In genomic region chr18:48949606-48950535, GRCh38 we compare ENCODE assay signal across 8 cellular contexts. TPM values are rescaled to one million over a fixed set of nuclear protein-coding genes. Genes with fewer than 3 reads are reported as not detected.
DNase-seq lines count a peak whose midpoint lies in the region; TF ChIP-seq lines count a peak whose summit lies in the region.

No MANE protein-coding gene starts in this region.

- H3K27ac ChIP-seq in BLaER1 treated with 17β-estradiol and CSF1 and Interleukin-3, amounts not matched to agents 10 nM and 100 nM = peak overlapping the region in 10 of 11 experiments; percentile 75 to 91 (median 86); a peak in 19 of 22 replicates
- H3K27ac ChIP-seq in caudate nucleus (ENCODE audit: low read depth, low read length) = peak overlapping the region; percentile 76
- peak overlapping the region; percentile 79 for H3K27ac ChIP-seq in stomach smooth muscle (ENCODE audit: low read length)

- peaks cover under 1 to 33% (median 25%) of the 10 kb centered on the region in 11 experiments; a peak in 19 of 22 replicates for H3K36me3 ChIP-seq in BLaER1 treated with 17β-estradiol and CSF1 and Interleukin-3, amounts not matched to agents 10 nM and 100 nM
- no peaks in the 10 kb centered on the region for H3K36me3 ChIP-seq in stomach smooth muscle (ENCODE audit: control insufficient read depth in 2 of 2, insufficient read depth in 2 of 2, low read length in 2 of 2)

- DNase-seq in GM19238 (ENCODE audit: insufficient read length, low spot score) (peak; percentile 46), RPMI7951 (ENCODE audit: low read depth) (peak; percentile 55), caudate nucleus (lab: John Stamatoyannopoulos, UW) (peak in 4 of 61 donors; percentile 29 to 62 (median 50)), lower leg skin (ENCODE audit: low spot score in 2 of 2) (no peak), AG08395 (ENCODE audit: low spot score) (no peak), DMS114 treated with DMSO at 0.1 percent for 48 hours (lab: John Stamatoyannopoulos, UW; ENCODE audit: unreplicated experiment) (no peak)

- TF ChIP-seq POLR2A in lower leg skin (IDR thresholded peaks at IDR 0.05) = no peak

- WGBS in lower leg skin, 2 donors = 0 to 1% methylated on average over 23 to 58 of the region's 79 CpGs

- H4K20me1 ChIP-seq in BLaER1 treated with 17β-estradiol and CSF1 and Interleukin-3, amounts not matched to agents 10 nM and 100 nM = peaks cover 46 to 68% (median 67%) of the 10 kb centered on the region in 11 experiments

- H3K9ac ChIP-seq in BLaER1 treated with 17β-estradiol and CSF1 and Interleukin-3, amounts not matched to agents 10 nM and 100 nM = peak overlapping the region; percentile 79 to 94 (median 87)
- peak overlapping the region; percentile 70 to 71 for H3K9ac ChIP-seq in stomach smooth muscle (ENCODE audit: low read length in 2 of 2)

- H3K4me1 ChIP-seq in BLaER1 treated with 17β-estradiol and CSF1 and Interleukin-3, amounts not matched to agents 10 nM and 100 nM = peaks cover 41 to 69% (median 53%) of the 10 kb centered on the region in 10 experiments
- peaks cover 44% of the 10 kb centered on the region for H3K4me1 ChIP-seq in stomach smooth muscle (ENCODE audit: control insufficient read depth, insufficient read depth, low read length)

- intact Hi-C loops in lower leg skin (cut with DNase I; ENCODE audit: low total_unique reads) = no loop called here

- H3K4me2 ChIP-seq in BLaER1 treated with 17β-estradiol and CSF1 and Interleukin-3, amounts not matched to agents 10 nM and 100 nM = peak overlapping the region; percentile 93 to 100 (median 98)

- peak overlapping the region; percentile 76 to 94 (median 82) for H3K4me3 ChIP-seq in BLaER1 treated with 17β-estradiol and CSF1 and Interleukin-3, amounts not matched to agents 10 nM and 100 nM
- H3K4me3 ChIP-seq in lower leg skin (ENCODE audit: low read depth, poor library complexity, severe bottlenecking) = peak overlapping the region; percentile 65
- peak overlapping the region; percentile 84 to 91 for H3K4me3 ChIP-seq in stomach smooth muscle (ENCODE audit: low read length in 2 of 2)

- H3K27me3 ChIP-seq in BLaER1 treated with 17β-estradiol and CSF1 and Interleukin-3, amounts not matched to agents 10 nM and 100 nM = peaks cover 22 to 42% (median 29%) of the 10 kb centered on the region in 11 experiments; a peak in 18 of 22 replicates
- H3K27me3 ChIP-seq in stomach smooth muscle (ENCODE audit: control insufficient read depth in 1 of 2, insufficient read depth in 2 of 2, low read length in 2 of 2) = no peaks in the 10 kb centered on the region

- H3K9me3 ChIP-seq in BLaER1 treated with 17β-estradiol and CSF1 and Interleukin-3, amounts not matched to agents 10 nM and 100 nM (replicated peaks in 1 of 11) = no peaks in the 10 kb centered on the region
- H3K9me3 ChIP-seq in stomach smooth muscle (ENCODE audit: control insufficient read depth in 2 of 2, low read length in 2 of 2) = no peaks in the 10 kb centered on the region

- no peak for TF ChIP-seq CTCF in lower leg skin (IDR thresholded peaks at IDR 0.05)

RNA-seq across cellular contexts. Expression of gene SMAD7, which starts 0.9 kb away (rescaled TPM):
- total RNA-seq in RPMI7951 (2014; rRNA removed; shearing (Covaris generic)) = 8.8 and 9.0 TPM in 2 replicates
- 10 to 100 TPM; 19.6 to 23.9 (median 20.7) TPM for total RNA-seq in lower leg skin

Comparison
In these comparisons a context has a peak if more than half of its experiments do, and no peak if none do; other contexts are left out.
1. DNase-seq: peak in GM19238 (single experiment) and RPMI7951 (single experiment); none in lower leg skin (0 of 2), AG08395 (single experiment) and DMS114 treated with DMSO at 0.1 percent for 48 hours (single experiment).
2. Peak in every context shown above with its lines, with median percentiles within 50 percentile points of each other: H3K27ac ChIP-seq and H3K4me3 ChIP-seq.